In genomic region chr11:118194835-118195627, GRCh38 we compare ENCODE assay signal across 8 cellular contexts. TPM values are rescaled to one million over a fixed set of nuclear protein-coding genes. Genes with fewer than 3 reads are reported as not detected.
DNase-seq lines count a peak whose midpoint lies in the region; ATAC-seq and TF ChIP-seq lines count a peak whose summit lies in the region.

No MANE protein-coding gene starts in this region.

- peaks cover 14% of the 10 kb centered on the region for H3K27me3 Mint-ChIP-seq in stimulated activated memory B cell treated with anti-CD40 and anti-IgM and Interleukin-4, amounts not matched to agents 10 μg/mL and 1 μg/mL and 100 μg/mL, for 72 hours

- no peak for TF ChIP-seq CTCF in coronary artery (IDR thresholded peaks at IDR 0.05)

- in situ Hi-C loops in ACHN (cut with HindIII; ENCODE audit: low pct_ligation_motif_present, low pct_unique_long_range_greater_than_20kb, low sequenced_read_pairs) = no loop called here

- H3K27ac Mint-ChIP-seq in stimulated activated memory B cell treated with anti-CD40 and anti-IgM and Interleukin-4, amounts not matched to agents 10 μg/mL and 1 μg/mL and 100 μg/mL, for 72 hours = no peak overlapping the region

- peaks cover 18% of the 10 kb centered on the region for H3K36me3 Mint-ChIP-seq in stimulated activated memory B cell treated with anti-CD40 and anti-IgM and Interleukin-4, amounts not matched to agents 10 μg/mL and 1 μg/mL and 100 μg/mL, for 72 hours

- H3K4me3 Mint-ChIP-seq in stimulated activated memory B cell treated with anti-CD40 and anti-IgM and Interleukin-4, amounts not matched to agents 10 μg/mL and 1 μg/mL and 100 μg/mL, for 72 hours = no peak overlapping the region

- H3K27ac ChIP-seq in coronary artery = no peak overlapping the region

- no peak overlapping the region for H3K4me3 ChIP-seq in coronary artery

- peaks cover 24% of the 10 kb centered on the region for H3K4me1 Mint-ChIP-seq in stimulated activated memory B cell treated with anti-CD40 and anti-IgM and Interleukin-4, amounts not matched to agents 10 μg/mL and 1 μg/mL and 100 μg/mL, for 72 hours

- no peak for ATAC-seq in stimulated activated memory B cell treated with anti-CD40 and anti-IgM and Interleukin-4, amounts not matched to agents 10 μg/mL and 1 μg/mL and 100 μg/mL, for 72 hours
- ATAC-seq in HG02759 (IDR thresholded peaks at IDR 0.05; ENCODE audit: unreplicated experiment) (no peak), HG03571 (IDR thresholded peaks at IDR 0.05; ENCODE audit: unreplicated experiment) (no peak)

- peaks cover 15% of the 10 kb centered on the region for H3K9me3 Mint-ChIP-seq in stimulated activated memory B cell treated with anti-CD40 and anti-IgM and Interleukin-4, amounts not matched to agents 10 μg/mL and 1 μg/mL and 100 μg/mL, for 72 hours

- DNase-seq in ACHN (peak; percentile 79), NCI-H1417 treated with DMSO at 0.1 percent for 48 hours (lab: John Stamatoyannopoulos, UW) (peak; percentile 56), coronary artery (ENCODE audit: low spot score) (peak; percentile 73), lung microvascular endothelial cell (ENCODE audit: low read depth in 2 of 2) (peak; percentile 60 to 82), NCI-H1694 treated with DMSO at 0.1 percent for 48 hours (lab: John Stamatoyannopoulos, UW) (no peak)

RNA-seq across cellular contexts. Expression of gene SCN2B, which starts 18.6 kb away (rescaled TPM):
- not detected in 2 replicates for total RNA-seq in lung microvascular endothelial cell

RNA-seq across cellular contexts. Expression of gene JAML, which starts 29.8 kb away (rescaled TPM):
- total RNA-seq in lung microvascular endothelial cell = under 0.01 TPM in 1 of 2 replicates, not detected in the other

RNA-seq across cellular contexts. Expression of gene SCN4B, which starts 42.4 kb away (rescaled TPM):
- total RNA-seq in lung microvascular endothelial cell = under 0.01 TPM in 1 of 2 replicates, not detected in the other

RNA-seq across cellular contexts. Expression of gene MPZL3, which starts 57.1 kb away (rescaled TPM):
- 1.4 and 5.2 TPM in 2 replicates for total RNA-seq in lung microvascular endothelial cell
